Comparison of ENCODE assay signal across 26 cellular contexts in the genomic region with DNA sequence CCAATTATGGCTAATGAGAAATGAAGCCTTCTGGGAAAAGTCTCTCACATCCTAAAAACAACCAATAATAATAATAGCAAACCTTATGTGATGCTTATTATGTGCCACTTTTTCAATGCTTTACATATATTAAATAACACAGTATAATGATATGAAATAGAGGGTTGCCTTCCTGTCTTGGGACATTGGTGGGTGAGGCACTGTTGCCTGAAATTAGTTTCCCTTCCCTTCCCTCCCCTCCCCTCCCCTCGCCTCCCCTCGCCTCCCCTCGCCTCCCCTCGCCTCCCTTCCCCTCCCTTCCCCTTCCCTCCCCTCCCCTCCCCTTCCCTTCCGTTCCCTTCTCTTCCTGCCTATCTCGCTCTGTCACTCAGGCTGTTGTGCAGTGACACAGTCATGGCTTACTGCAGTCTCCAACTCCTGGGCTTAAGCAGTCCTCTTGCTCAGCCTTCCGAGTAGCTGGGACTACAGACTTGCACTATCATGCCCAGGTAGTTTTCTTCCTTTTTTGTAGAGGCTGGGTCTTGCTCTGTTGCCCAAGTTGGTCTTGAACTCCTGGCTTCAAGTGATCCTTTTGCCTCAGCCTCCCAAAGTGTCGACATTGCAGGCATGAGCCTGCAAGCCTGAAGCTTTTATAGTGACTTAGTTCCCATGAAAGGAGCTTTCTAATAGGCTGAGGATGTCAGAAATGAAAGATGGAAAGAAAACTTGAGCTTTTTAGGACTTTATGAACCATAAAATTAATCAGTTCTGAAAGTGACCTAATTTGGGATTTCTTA. TPM values are rescaled to one million over a fixed set of nuclear protein-coding genes. Genes with fewer than 3 reads are reported as not detected.
"Had no signal": no experiment of that assay in that cellular context is flagged by ENCODE, and none has a peak within 500 bp of the region (broad histone marks: within the 10 kb centered on the region; RNA-seq: fewer than 3 reads in every experiment).

No MANE protein-coding gene starts in this region.

- H3K4me3 ChIP-seq: ascending aorta, body of pancreas, Peyer's patch, SJSA1 had no signal

- DNase-seq: activated B cell treated with CpG ODN at 0.5 μM for 24 hours; activated CD4-positive, alpha-beta memory T cell treated with anti-CD3 and anti-CD28 coated beads, Interleukin-2, amount 10 ng/mL, durations not matched to agents 7 days and 5 days; activated CD4-positive, alpha-beta T cell treated with anti-CD3 and anti-CD28 coated beads, Interleukin-2, amount 50 U/mL, for 1 hour; activated effector memory CD4-positive, alpha-beta T cell treated with Interleukin-2 at 50 U/mL for 16 hours; activated naive CD4-positive, alpha-beta T cell; body of pancreas; central memory CD4-positive, alpha-beta T cell; Karpas-422; MM.1S; NCI-H1105; NCI-H1436; NCI-H1694 treated with DMSO at 0.1 percent for 48 hours; NCI-H2029 treated with DMSO at 0.1 percent for 48 hours; NCI-H345; NCI-H510A; NCI-H526 treated with DMSO at 0.1 percent for 48 hours; Peyer's patch; Right ventricle myocardium superior; T-helper 17 cell; T-helper 9 cell had no signal

- H3K4me1 ChIP-seq: ascending aorta, body of pancreas, Peyer's patch, SJSA1 had no signal

- FAIRE-seq: bronchial epithelial cell, TTC549 had no signal

- H3K27ac ChIP-seq: ascending aorta, body of pancreas, Peyer's patch, RWPE1, SJSA1 had no signal

- H3K36me3 ChIP-seq: Peyer's patch, SJSA1 had no signal

- ATAC-seq: body of pancreas, SK-N-SH treated with all-trans-retinoic acid at 6 μM for 48 hours, T-helper 17 cell had no signal

- H3K9me3 ChIP-seq: ascending aorta, body of pancreas, Peyer's patch, SJSA1 had no signal

- H3K27me3 ChIP-seq: ascending aorta, body of pancreas, Peyer's patch, SJSA1 had no signal

RNA-seq across cellular contexts. Expression of gene TMEM60, which starts 48.3 kb away (rescaled TPM):
- total RNA-seq: ascending aorta had no signal
